ENCODE assay signal across 18 cellular contexts in genomic region chr14:98932436-98933325, GRCh38.
DNase-seq lines count a peak whose midpoint lies in the region; ATAC-seq and TF ChIP-seq lines count a peak whose summit lies in the region.
"Had no signal": no experiment of that assay in that cellular context is flagged by ENCODE, and none has a peak within 500 bp of the region (broad histone marks: within the 10 kb centered on the region; RNA-seq: fewer than 3 reads in every experiment).

No MANE protein-coding gene starts in this region.

- no peaks in the 10 kb centered on the region for H3K36me3 Mint-ChIP-seq in natural killer cell treated with Interleukin-12 subunit alpha and Interleukin-12 subunit beta and Interleukin-15 and Interleukin-18, amount 100 ng/mL, for 72 hours
- H3K36me3 Mint-ChIP-seq in natural killer cell = no peaks in the 10 kb centered on the region
- peaks cover 4% of the 10 kb centered on the region for H3K36me3 Mint-ChIP-seq in activated CD4-positive, alpha-beta memory T cell treated with anti-CD3 and anti-CD28 coated beads, Interleukin-2, amount 10 ng/mL, durations not matched to agents 7 days and 5 days (ENCODE audit: low read depth)
- H3K36me3 Mint-ChIP-seq: stimulated activated naive B cell treated with anti-CD40 and anti-IgM and Interleukin-4, amounts not matched to agents 10 μg/mL and 1 μg/mL and 100 μg/mL, for 72 hours had no signal

- peaks cover 40% of the 10 kb centered on the region for H3K4me1 ChIP-seq in effector memory CD4-positive, alpha-beta T cell (ENCODE audit: control insufficient read depth, insufficient read depth, low read length, poor library complexity, severe bottlenecking)
- H3K4me1 ChIP-seq in thymus (ENCODE audit: control insufficient read depth, insufficient read depth, low read length) (peaks cover 42% of the 10 kb centered on the region), upper lobe of right lung (no peaks in the 10 kb centered on the region)
- H3K4me1 ChIP-seq: body of pancreas, right atrium auricular region had no signal

- peaks cover 24 to 27% of the 10 kb centered on the region in 2 donors for H3K4me1 Mint-ChIP-seq in natural killer cell treated with Interleukin-12 subunit alpha and Interleukin-12 subunit beta and Interleukin-15 and Interleukin-18, amount 100 ng/mL, for 72 hours (ENCODE audit: low read depth in 2 of 2)
- H3K4me1 Mint-ChIP-seq in natural killer cell = peaks cover 20 to 27% of the 10 kb centered on the region in 2 donors
- peaks cover 37% of the 10 kb centered on the region for H3K4me1 Mint-ChIP-seq in activated CD4-positive, alpha-beta memory T cell treated with anti-CD3 and anti-CD28 coated beads, Interleukin-2, amount 10 ng/mL, durations not matched to agents 7 days and 5 days

- intact Hi-C loops in natural killer cell (cut with micrococcal nuclease) (no loop called here), upper lobe of right lung (cut with DNase I) (no loop called here)

- no peaks in the 10 kb centered on the region for H3K9me3 Mint-ChIP-seq in natural killer cell treated with Interleukin-12 subunit alpha and Interleukin-12 subunit beta and Interleukin-15 and Interleukin-18, amount 100 ng/mL, for 72 hours
- H3K9me3 Mint-ChIP-seq in natural killer cell = no peaks in the 10 kb centered on the region
- peaks cover 3% of the 10 kb centered on the region for H3K9me3 Mint-ChIP-seq in activated CD4-positive, alpha-beta memory T cell treated with anti-CD3 and anti-CD28 coated beads, Interleukin-2, amount 10 ng/mL, durations not matched to agents 7 days and 5 days

- POLR2A ChIA-PET in activated CD4-positive, alpha-beta memory T cell treated with anti-CD3 and anti-CD28 coated beads, Interleukin-2, amount 10 ng/mL, durations not matched to agents 7 days and 5 days (lab: Charles Lee) = interaction anchor here (1.7 kb wide), 2 partner anchors 52 to 334 kb away, joined by 4 to 5 read pairs; no protein-coding TSS in a partner anchor

- CTCF ChIA-PET in activated CD4-positive, alpha-beta memory T cell treated with anti-CD3 and anti-CD28 coated beads, Interleukin-2, amount 10 ng/mL, durations not matched to agents 7 days and 5 days (lab: Charles Lee) = interaction anchor here (0.6 kb wide), 1 partner anchor 794 kb away, joined by 3 read pairs; no protein-coding TSS in a partner anchor

- H3K4me3 Mint-ChIP-seq in natural killer cell treated with Interleukin-12 subunit alpha and Interleukin-12 subunit beta and Interleukin-15 and Interleukin-18, amount 100 ng/mL, for 72 hours = peak overlapping the region; percentile 45
- H3K4me3 Mint-ChIP-seq in natural killer cell = no peak overlapping the region
- peak overlapping the region; percentile 18 for H3K4me3 Mint-ChIP-seq in activated CD4-positive, alpha-beta memory T cell treated with anti-CD3 and anti-CD28 coated beads, Interleukin-2, amount 10 ng/mL, durations not matched to agents 7 days and 5 days
- H3K4me3 Mint-ChIP-seq: stimulated activated naive B cell treated with anti-CD40 and anti-IgM and Interleukin-4, amounts not matched to agents 10 μg/mL and 1 μg/mL and 100 μg/mL, for 72 hours had no signal

- H3K9me3 ChIP-seq in effector memory CD4-positive, alpha-beta T cell (ENCODE audit: control insufficient read depth, low read length) = no peaks in the 10 kb centered on the region
- H3K9me3 ChIP-seq in thymus (ENCODE audit: control insufficient read depth) (no peaks in the 10 kb centered on the region), upper lobe of right lung (no peaks in the 10 kb centered on the region)
- H3K9me3 ChIP-seq: body of pancreas, right atrium auricular region had no signal

- H3K36me3 ChIP-seq in effector memory CD4-positive, alpha-beta T cell (ENCODE audit: control insufficient read depth, insufficient read depth, low read length) = no peaks in the 10 kb centered on the region
- H3K36me3 ChIP-seq in thymus (ENCODE audit: control insufficient read depth, insufficient read depth) = no peaks in the 10 kb centered on the region
- no peaks in the 10 kb centered on the region for H3K36me3 ChIP-seq in upper lobe of right lung
- H3K36me3 ChIP-seq: right atrium auricular region had no signal

- H3K27me3 Mint-ChIP-seq in natural killer cell treated with Interleukin-12 subunit alpha and Interleukin-12 subunit beta and Interleukin-15 and Interleukin-18, amount 100 ng/mL, for 72 hours = peaks cover 10 to 38% of the 10 kb centered on the region in 2 donors
- peaks cover 30 to 48% of the 10 kb centered on the region in 2 donors for H3K27me3 Mint-ChIP-seq in natural killer cell (ENCODE audit: low read depth in 2 of 2)
- no peaks in the 10 kb centered on the region for H3K27me3 Mint-ChIP-seq in activated CD4-positive, alpha-beta memory T cell treated with anti-CD3 and anti-CD28 coated beads, Interleukin-2, amount 10 ng/mL, durations not matched to agents 7 days and 5 days
- H3K27me3 Mint-ChIP-seq: stimulated activated naive B cell treated with anti-CD40 and anti-IgM and Interleukin-4, amounts not matched to agents 10 μg/mL and 1 μg/mL and 100 μg/mL, for 72 hours had no signal

- WGBS in thymus = 62% methylated on average over 7 of the region's 7 CpGs

- no peak overlapping the region for H3K4me3 ChIP-seq in effector memory CD4-positive, alpha-beta T cell (ENCODE audit: insufficient read depth, low read depth, low read length, poor library complexity, severe bottlenecking)
- H3K4me3 ChIP-seq in thymus (ENCODE audit: low read length) = peak overlapping the region; percentile 15
- H3K4me3 ChIP-seq in upper lobe of right lung = no peak overlapping the region
- H3K4me3 ChIP-seq: body of pancreas, coronary artery, right atrium auricular region had no signal

- ATAC-seq in natural killer cell treated with Interleukin-12 subunit alpha and Interleukin-12 subunit beta and Interleukin-15 and Interleukin-18, amount 100 ng/mL, for 72 hours = no peak
- no peak for ATAC-seq in natural killer cell
- ATAC-seq in upper lobe of right lung = no peak
- no peak for ATAC-seq in GM19452 (IDR thresholded peaks at IDR 0.05; ENCODE audit: unreplicated experiment)
- ATAC-seq: body of pancreas; PC-3; stimulated activated naive B cell treated with anti-CD40 and anti-IgM and Interleukin-4, amounts not matched to agents 10 μg/mL and 1 μg/mL and 100 μg/mL, for 72 hours had no signal

- H3K27me3 ChIP-seq in effector memory CD4-positive, alpha-beta T cell (replicated peaks; ENCODE audit: control insufficient read depth, insufficient read depth, low read length, poor library complexity, severe bottlenecking) = no peaks in the 10 kb centered on the region
- H3K27me3 ChIP-seq in thymus (ENCODE audit: control insufficient read depth, insufficient read depth) (no peaks in the 10 kb centered on the region), upper lobe of right lung (no peaks in the 10 kb centered on the region)
- H3K27me3 ChIP-seq: body of pancreas, right atrium auricular region had no signal

- H3K27ac ChIP-seq in effector memory CD4-positive, alpha-beta T cell (ENCODE audit: insufficient read depth, low read length, poor library complexity, severe bottlenecking) = peak overlapping the region; percentile 40
- H3K27ac ChIP-seq in thymus (ENCODE audit: low read depth) (peak overlapping the region; percentile 91), upper lobe of right lung (no peak overlapping the region)
- H3K27ac ChIP-seq: body of pancreas, coronary artery, right atrium auricular region had no signal

- H3K27ac Mint-ChIP-seq in natural killer cell treated with Interleukin-12 subunit alpha and Interleukin-12 subunit beta and Interleukin-15 and Interleukin-18, amount 100 ng/mL, for 72 hours = peak overlapping the region; percentile 6 to 35
- H3K27ac Mint-ChIP-seq in natural killer cell = peak overlapping the region in 1 of 2 donors; percentile 54
- peak overlapping the region; percentile 84 for H3K27ac Mint-ChIP-seq in activated CD4-positive, alpha-beta memory T cell treated with anti-CD3 and anti-CD28 coated beads, Interleukin-2, amount 10 ng/mL, durations not matched to agents 7 days and 5 days
- H3K27ac Mint-ChIP-seq: stimulated activated naive B cell treated with anti-CD40 and anti-IgM and Interleukin-4, amounts not matched to agents 10 μg/mL and 1 μg/mL and 100 μg/mL, for 72 hours had no signal

- no peak for DNase-seq in natural killer cell treated with Interleukin-12 subunit alpha and Interleukin-12 subunit beta and Interleukin-15 and Interleukin-18, amount 100 ng/mL, for 72 hours (ENCODE audit: low spot score)
- DNase-seq in natural killer cell = no peak
- no peak for DNase-seq in activated CD4-positive, alpha-beta memory T cell treated with anti-CD3 and anti-CD28 coated beads, Interleukin-2, amount 10 ng/mL, durations not matched to agents 7 days and 5 days
- DNase-seq in effector memory CD4-positive, alpha-beta T cell = no peak
- no peak for DNase-seq in upper lobe of right lung
- DNase-seq: AML-193; GOT3; KG1; NCI-H187 treated with DMSO at 0.1 percent for 48 hours; NCI-H345; PC-3; stimulated activated naive B cell treated with anti-CD40 and anti-IgM and Interleukin-4, amounts not matched to agents 10 μg/mL and 1 μg/mL and 100 μg/mL, for 72 hours; trophoblast cell had no signal

- TF ChIP-seq CTCF in natural killer cell (IDR thresholded peaks at IDR 0.05) (no peak), upper lobe of right lung (IDR thresholded peaks at IDR 0.05) (no peak)
